Comparison of ENCODE assay signal across 19 cellular contexts in genomic region chr21:36749935-36750578, GRCh38. TPM values are rescaled to one million over a fixed set of nuclear protein-coding genes. Genes with fewer than 3 reads are reported as not detected.
DNase-seq lines count a peak whose midpoint lies in the region; ATAC-seq and TF ChIP-seq lines count a peak whose summit lies in the region.
"Had no signal": no experiment of that assay in that cellular context is flagged by ENCODE, and none has a peak within 500 bp of the region (broad histone marks: within the 10 kb centered on the region; RNA-seq: fewer than 3 reads in every experiment).

No MANE protein-coding gene starts in this region.

- H3K4me3 Mint-ChIP-seq in immature natural killer cell, result no peak overlapping the region

- H3K27me3 ChIP-seq in esophagus muscularis mucosa (peaks cover 0 to 29% (median 4%) of the 10 kb centered on the region in 4 donors), lower lobe of right lung (ENCODE audit: low read depth) (peaks cover 25% of the 10 kb centered on the region)
- H3K27me3 ChIP-seq: gastrocnemius medialis had no signal

- 63% methylated on average over 14 of the region's 14 CpGs for WGBS in esophagus muscularis mucosa

- H3K9me3 ChIP-seq in esophagus muscularis mucosa (no peaks in the 10 kb centered on the region), lower lobe of right lung (no peaks in the 10 kb centered on the region)
- H3K9me3 ChIP-seq: gastrocnemius medialis, upper lobe of left lung had no signal

- no peak for TF ChIP-seq POLR2A in esophagus muscularis mucosa (IDR thresholded peaks at IDR 0.05; ENCODE audit: low read depth)

- H3K36me3 ChIP-seq in esophagus muscularis mucosa (peaks cover 0 to 19% (median 3%) of the 10 kb centered on the region in 4 donors), lower lobe of right lung (peaks cover 6% of the 10 kb centered on the region)
- H3K36me3 ChIP-seq: gastrocnemius medialis had no signal

- H3K4me3 ChIP-seq in esophagus muscularis mucosa (no peak overlapping the region), lower lobe of right lung (no peak overlapping the region)
- H3K4me3 ChIP-seq: gastrocnemius medialis, PC-9, upper lobe of left lung had no signal

- peaks cover 33 to 50% (median 48%) of the 10 kb centered on the region in 3 donors for H3K36me3 Mint-ChIP-seq in immature natural killer cell

- H3K4me1 Mint-ChIP-seq in immature natural killer cell, result peaks cover 17 to 19% of the 10 kb centered on the region in 2 donors

- DNase-seq in Right ventricle myocardium superior, result no peak
- DNase-seq in cardiac septum (ENCODE audit: low spot score), result no peak
- no peak for DNase-seq in esophagus muscularis mucosa (ENCODE audit: extremely low spot score)
- DNase-seq in lower lobe of right lung, result no peak
- no peak for DNase-seq in immature natural killer cell
- DNase-seq: activated CD4-positive, alpha-beta T cell treated with anti-CD3 and anti-CD28 coated beads, Interleukin-2, amount 50 U/mL, for 48 hours; activated naive CD4-positive, alpha-beta T cell; EL; gastrocnemius medialis; midbrain; NCI-H2107; PC-9; small intestine; T-helper 2 cell; upper lobe of left lung had no signal

- H3K27ac Mint-ChIP-seq in immature natural killer cell, result no peak overlapping the region

- intact Hi-C loops in Right ventricle myocardium superior (cut with DNase I), result loop anchor here (10.0 kb wide), 1 partner anchor 165 kb away; no protein-coding TSS in a partner anchor
- intact Hi-C loops in cardiac septum (cut with DNase I), result loop anchor here (5.0 kb wide), 2 partner anchors 107 to 172 kb away; no protein-coding TSS in a partner anchor
- intact Hi-C loops in esophagus muscularis mucosa (cut with DNase I), result loop anchor here (5.0 kb wide), 1 partner anchor 177 kb away; no protein-coding TSS in a partner anchor
- intact Hi-C loops in lower lobe of right lung (cut with DNase I), result no loop called here

- ATAC-seq in Right ventricle myocardium superior (ENCODE audit: poor library complexity) (peak; percentile 57), lower lobe of right lung (peak; percentile 37 to 40), GM18502 (IDR thresholded peaks at IDR 0.05; ENCODE audit: poor library complexity, unreplicated experiment) (no peak), HG02938 (IDR thresholded peaks at IDR 0.05; ENCODE audit: unreplicated experiment) (no peak), GM21529 (IDR thresholded peaks at IDR 0.05; ENCODE audit: unreplicated experiment) (no peak)

- H3K4me1 ChIP-seq in esophagus muscularis mucosa, result peaks cover 3 to 30% (median 19%) of the 10 kb centered on the region in 4 donors
- H3K4me1 ChIP-seq in lower lobe of right lung, result peaks cover 18% of the 10 kb centered on the region

- H3K9me3 Mint-ChIP-seq in immature natural killer cell, result no peaks in the 10 kb centered on the region

- TF ChIP-seq EP300 in esophagus muscularis mucosa (IDR thresholded peaks at IDR 0.05), result no peak

- H3K27ac ChIP-seq in esophagus muscularis mucosa (replicated peaks in 1 of 4) (peak overlapping the region in 3 of 4 donors; percentile 31 to 37 (median 34)), lower lobe of right lung (no peak overlapping the region)
- H3K27ac ChIP-seq: gastrocnemius medialis, KMS-11, PC-9, upper lobe of left lung had no signal

- peaks cover 13 to 24% (median 15%) of the 10 kb centered on the region in 3 donors for H3K27me3 Mint-ChIP-seq in immature natural killer cell (ENCODE audit: low read depth in 3 of 3)

- TF ChIP-seq CTCF in esophagus muscularis mucosa (IDR thresholded peaks at IDR 0.05) (no peak), lower lobe of right lung (IDR thresholded peaks at IDR 0.05) (no peak)

RNA-seq across cellular contexts. Expression of gene SIM2, which starts 51.1 kb away (rescaled TPM):
- not detected for total RNA-seq in Right ventricle myocardium superior
- total RNA-seq in cardiac septum, result 0.16 TPM
- total RNA-seq in esophagus muscularis mucosa, result under 1 TPM in 1 of 4 donors, not detected in 3; 0.42 TPM
- not detected for total RNA-seq in lower lobe of right lung
- polyA plus RNA-seq in immature natural killer cell, result not detected

Comparison
In these comparisons a context has a peak if more than half of its experiments do, and no peak if none do; other contexts are left out.
1. ATAC-seq: peak in Right ventricle myocardium superior (single experiment) and lower lobe of right lung (2 of 2); none in GM18502 (single experiment), HG02938 (single experiment) and GM21529 (single experiment).